Comparison of ENCODE assay signal across 17 cellular contexts in genomic region chr22:29916007-29916544, GRCh38. TPM values are rescaled to one million over a fixed set of nuclear protein-coding genes. Genes with fewer than 3 reads are reported as not detected.
A peak's percentile ranks its signal among the peaks of the same experiment; 100 is the strongest.
DNase-seq lines count a peak whose midpoint lies in the region; ATAC-seq and TF ChIP-seq lines count a peak whose summit lies in the region.
"Had no signal": no experiment of that assay in that cellular context is flagged by ENCODE, and none has a peak within 500 bp of the region (broad histone marks: within the 10 kb centered on the region; RNA-seq: fewer than 3 reads in every experiment).

No MANE protein-coding gene starts in this region.

- POLR2A ChIA-PET in SK-N-SH (lab: Yijun Ruan, JAX): interaction anchor here (1.7 kb wide), 1 partner anchor 33 kb away, joined by 4 read pairs; no protein-coding TSS in a partner anchor

- no peaks in the 10 kb centered on the region for H3K9me2 ChIP-seq in SK-N-SH
- no peaks in the 10 kb centered on the region for H3K9me2 ChIP-seq in GM23248 (ENCODE audit: insufficient read depth)

- peaks cover 33% of the 10 kb centered on the region for H3F3A ChIP-seq in SK-N-SH (replicated peaks; ENCODE audit: insufficient read depth)
- H3F3A ChIP-seq in GM23248 (ENCODE audit: insufficient read depth): peaks cover 50% of the 10 kb centered on the region

- 91% methylated on average over 5 of the region's 5 CpGs for WGBS in SK-N-SH (ENCODE audit: low lambda C conversion rate)
- 39 to 50% methylated on average over 5 of the region's 5 CpGs for WGBS in thyroid gland, 2 donors
- WGBS in GM23248 (ENCODE audit: low coverage in 1 of 2, low lambda C conversion rate in 2 of 2, missing lambda C conversion rate in 2 of 2), 2 experiments: 77 to 81% methylated on average over 5 of the region's 5 CpGs

- ATAC-seq in SK-N-SH treated with all-trans-retinoic acid at 6 μM for 48 hours: no peak
- ATAC-seq: activated CD8-positive, alpha-beta memory T cell treated with anti-CD3 and anti-CD28 coated beads, Interleukin-2, amount 10 ng/mL, durations not matched to agents 7 days and 5 days; HCT116; lower lobe of right lung; naive thymus-derived CD8-positive, alpha-beta T cell; stimulated activated effector memory CD8-positive, alpha-beta T cell treated with anti-CD3 and anti-CD28 coated beads, Interleukin-12 subunit alpha, Interleukin-12 subunit beta, amount 100 ng/mL, for 72 hours had no signal

- CTCF ChIA-PET in SK-N-SH (lab: Yijun Ruan, JAX): interaction anchor here (0.8 to 1.6 kb wide), 4 partner anchors 9 to 290 kb away, joined by 3 to 4 read pairs (median 3); no protein-coding TSS in a partner anchor

- DNase-seq in SK-N-SH (no peak), RPMI7951 (ENCODE audit: low read depth) (peak; percentile 31), thyroid gland (peak; percentile 33 to 38), Ammon's horn (ENCODE audit: low spot score) (no peak), mesenteric fat pad (ENCODE audit: low spot score) (no peak), GM23248 (no peak)
- DNase-seq: activated CD8-positive, alpha-beta memory T cell treated with anti-CD3 and anti-CD28 coated beads, Interleukin-2, amount 10 ng/mL, durations not matched to agents 7 days and 5 days; lower lobe of right lung; naive thymus-derived CD8-positive, alpha-beta T cell; NCI-H1436 treated with DMSO at 0.1 percent for 48 hours; NCI-H446 treated with DMSO at 0.1 percent for 48 hours; SHP77 had no signal

- intact Hi-C loops in thyroid gland (cut with DNase I): no loop called here

- TF ChIP-seq EP300 in SK-N-SH (IDR thresholded peaks at IDR 0.05; ENCODE audit: borderline replicate concordance in 1 of 2, low read depth in 1 of 2, low read length in 1 of 2): no peak

- H3K79me2 ChIP-seq in SK-N-SH (ENCODE audit: insufficient read depth) (peaks cover 90% of the 10 kb centered on the region), GM23248 (ENCODE audit: insufficient read depth) (peaks cover 83% of the 10 kb centered on the region)

- no peaks in the 10 kb centered on the region for H3K36me3 ChIP-seq in SK-N-SH (replicated peaks in 1 of 2; ENCODE audit: control insufficient read depth in 1 of 2, insufficient read depth in 2 of 2, low read length in 1 of 2)
- H3K36me3 ChIP-seq in iPS-20b (ENCODE audit: insufficient read depth, low read depth, low read length): no peaks in the 10 kb centered on the region
- no peaks in the 10 kb centered on the region for H3K36me3 ChIP-seq in thyroid gland
- H3K36me3 ChIP-seq in GM23248 (ENCODE audit: low read depth): no peaks in the 10 kb centered on the region
- H3K36me3 ChIP-seq: lower lobe of right lung had no signal

- H3K27ac ChIP-seq in SK-N-SH (ENCODE audit: low read depth in 2 of 2, low read length in 1 of 2): peak overlapping the region; percentile 44 to 84; a peak in 2 of 4 replicates
- H3K27ac ChIP-seq in iPS-20b (ENCODE audit: low read length): no peak overlapping the region
- peak overlapping the region in 2 of 3 donors; percentile 38 to 39 for H3K27ac ChIP-seq in thyroid gland
- H3K27ac ChIP-seq in GM23248: no peak overlapping the region
- H3K27ac ChIP-seq: C4-2B, lower lobe of right lung had no signal

- TF ChIP-seq RAD21 in SK-N-SH (IDR thresholded peaks at IDR 0.05; ENCODE audit: low read length): no peak

- H4K20me1 ChIP-seq in SK-N-SH (ENCODE audit: insufficient read depth) (peaks cover 75% of the 10 kb centered on the region), GM23248 (ENCODE audit: insufficient read depth) (peaks cover 19% of the 10 kb centered on the region; the same call in 1 of the 2 replicates)

- H3K9ac ChIP-seq in SK-N-SH (no peak overlapping the region), iPS-20b (ENCODE audit: low read depth, low read length) (no peak overlapping the region), GM23248 (no peak overlapping the region)

- no peaks in the 10 kb centered on the region for H3K9me3 ChIP-seq in SK-N-SH
- H3K9me3 ChIP-seq in iPS-20b (ENCODE audit: insufficient read depth, low read depth, low read length): no peaks in the 10 kb centered on the region
- H3K9me3 ChIP-seq in thyroid gland: no peaks in the 10 kb centered on the region
- no peaks in the 10 kb centered on the region for H3K9me3 ChIP-seq in GM23248 (ENCODE audit: low read depth)
- H3K9me3 ChIP-seq: lower lobe of right lung had no signal

- no peaks in the 10 kb centered on the region for H3K27me3 ChIP-seq in SK-N-SH (ENCODE audit: insufficient read depth)
- no peaks in the 10 kb centered on the region for H3K27me3 ChIP-seq in iPS-20b (ENCODE audit: insufficient read depth, low read length)
- H3K27me3 ChIP-seq in thyroid gland: no peaks in the 10 kb centered on the region
- no peaks in the 10 kb centered on the region for H3K27me3 ChIP-seq in GM23248 (replicated peaks; ENCODE audit: insufficient read depth)

- H3K4me2 ChIP-seq in SK-N-SH: no peak overlapping the region
- H3K4me2 ChIP-seq in GM23248 (ENCODE audit: unreplicated experiment): no peak overlapping the region

- in situ Hi-C loops in GM23248 (cut with MboI): no loop called here

- no peak overlapping the region for H2AFZ ChIP-seq in SK-N-SH (ENCODE audit: low read depth)
- no peak overlapping the region for H2AFZ ChIP-seq in GM23248

- H3K4me3 ChIP-seq in SK-N-SH (ENCODE audit: low read depth in 2 of 2, low read length in 1 of 2) (no peak overlapping the region), iPS-20b (ENCODE audit: low read length) (peak overlapping the region; percentile 33; the same call in 1 of the 2 replicates), thyroid gland (replicated peaks in 1 of 3) (no peak overlapping the region), GM23248 (no peak overlapping the region)
- H3K4me3 ChIP-seq: lower lobe of right lung had no signal

- no peak for TF ChIP-seq CTCF in SK-N-SH (IDR thresholded peaks at IDR 0.05)
- no peak for TF ChIP-seq CTCF in thyroid gland (IDR thresholded peaks at IDR 0.05)

- no peak for TF ChIP-seq POLR2A in thyroid gland (IDR thresholded peaks at IDR 0.05)

- H3K4me1 ChIP-seq in SK-N-SH (ENCODE audit: control insufficient read depth in 1 of 2, insufficient read depth in 2 of 2, low read depth in 1 of 2, low read length in 1 of 2): peaks cover 0 to 40% of the 10 kb centered on the region in 2 experiments
- peaks cover 50% of the 10 kb centered on the region for H3K4me1 ChIP-seq in iPS-20b (ENCODE audit: insufficient read depth, low read length)
- peaks cover 59 to 65% of the 10 kb centered on the region in 2 donors for H3K4me1 ChIP-seq in thyroid gland
- peaks cover 66% of the 10 kb centered on the region for H3K4me1 ChIP-seq in GM23248 (ENCODE audit: insufficient read depth)

TF ChIP-seq in SK-N-SH treated with all-trans-retinoic acid at 6 μM for 48 hours, 23 proteins besides CTCF, POLR2A, EP300 and RAD21:
- TF ChIP-seq ZFP3 (CRISPR knock-in tag; IDR thresholded peaks at IDR 0.05) (no peak), ESRRG (CRISPR knock-in tag; IDR thresholded peaks at IDR 0.05) (no peak), ARNTL (CRISPR knock-in tag; IDR thresholded peaks at IDR 0.05; ENCODE audit: borderline replicate concordance, low read depth) (no peak), RARB (CRISPR knock-in tag; IDR thresholded peaks at IDR 0.05) (no peak)
- TF ChIP-seq, protein P1, sequence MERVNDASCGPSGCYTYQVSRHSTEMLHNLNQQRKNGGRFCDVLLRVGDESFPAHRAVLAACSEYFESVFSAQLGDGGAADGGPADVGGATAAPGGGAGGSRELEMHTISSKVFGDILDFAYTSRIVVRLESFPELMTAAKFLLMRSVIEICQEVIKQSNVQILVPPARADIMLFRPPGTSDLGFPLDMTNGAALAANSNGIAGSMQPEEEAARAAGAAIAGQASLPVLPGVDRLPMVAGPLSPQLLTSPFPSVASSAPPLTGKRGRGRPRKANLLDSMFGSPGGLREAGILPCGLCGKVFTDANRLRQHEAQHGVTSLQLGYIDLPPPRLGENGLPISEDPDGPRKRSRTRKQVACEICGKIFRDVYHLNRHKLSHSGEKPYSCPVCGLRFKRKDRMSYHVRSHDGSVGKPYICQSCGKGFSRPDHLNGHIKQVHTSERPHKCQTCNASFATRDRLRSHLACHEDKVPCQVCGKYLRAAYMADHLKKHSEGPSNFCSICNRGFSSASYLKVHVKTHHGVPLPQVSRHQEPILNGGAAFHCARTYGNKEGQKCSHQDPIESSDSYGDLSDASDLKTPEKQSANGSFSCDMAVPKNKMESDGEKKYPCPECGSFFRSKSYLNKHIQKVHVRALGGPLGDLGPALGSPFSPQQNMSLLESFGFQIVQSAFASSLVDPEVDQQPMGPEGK (CRISPR knock-in tag; IDR thresholded peaks at IDR 0.05; ENCODE audit: borderline replicate concordance): no peak

RNA-seq across cellular contexts. Expression of gene MTMR3, which starts 33.1 kb away (rescaled TPM):
- polyA plus RNA-seq in SK-N-SH (2012; rRNA removed): 20.4 and 26.0 TPM in 2 replicates
- 10.1 and 11.9 TPM in 2 replicates for polyA plus RNA-seq in SK-N-SH (2012; cell fraction: cytosol; rRNA removed)
- 97.2 and 107 TPM in 2 replicates for polyA plus RNA-seq in SK-N-SH (2012; cell fraction: nucleus; rRNA removed)
- total RNA-seq in RPMI7951 (2014; rRNA removed; shearing (Covaris generic)): 13.0 and 18.2 TPM in 2 replicates
- total RNA-seq in thyroid gland: 100 to 1,000 TPM in 1 of 4 donors, 10 to 100 TPM in 3; 52.8 to 101 (median 69.1) TPM
- total RNA-seq in mesenteric fat pad: 52.8 TPM
- 22.2 and 50.3 TPM in 2 replicates for total RNA-seq in GM23248 (2014; rRNA removed; shearing (Covaris generic))
- 10.4 and 12.6 TPM in 2 replicates for polyA plus RNA-seq in GM23248 (2016; fragmentation: Nextera tagmentation; extraction: Ambion mirVana)

Comparison
In these comparisons a context has a peak if more than half of its experiments do, and no peak if none do; other contexts are left out.
1. DNase-seq: peak in RPMI7951 (single experiment) and thyroid gland (2 of 2); none in SK-N-SH (single experiment), Ammon's horn (single experiment), mesenteric fat pad (single experiment) and GM23248 (single experiment).
2. H3K27ac ChIP-seq: peak in SK-N-SH (2 of 2) and thyroid gland (2 of 3); none in iPS-20b (single experiment) and GM23248 (single experiment).